31 cellular contexts compared by ENCODE assay signal in genomic region chr20:34607066-34607465, GRCh38.
"Had no signal": no experiment of that assay in that cellular context is flagged by ENCODE, and none has a peak within 500 bp of the region (broad histone marks: within the 10 kb centered on the region; RNA-seq: fewer than 3 reads in every experiment).

No MANE protein-coding gene starts in this region.

- H3K79me2 ChIP-seq: parathyroid adenoma had no signal

- H3K9me3 Mint-ChIP-seq: natural killer cell; nephron; stimulated activated naive CD8-positive, alpha-beta T cell treated with anti-CD3 and anti-CD28 coated beads, Interleukin-15, amount 100 ng/mL, for 72 hours; type B pancreatic cell had no signal

- H3K9ac ChIP-seq: parathyroid adenoma had no signal

- H3K36me3 Mint-ChIP-seq: natural killer cell had no signal

- H3K4me3 Mint-ChIP-seq: naive thymus-derived CD4-positive, alpha-beta T cell; natural killer cell; nephron; stimulated activated memory B cell treated with anti-CD40 and anti-IgM and Interleukin-4, amounts not matched to agents 10 μg/mL and 1 μg/mL and 100 μg/mL, for 72 hours; stimulated activated naive CD8-positive, alpha-beta T cell treated with anti-CD3 and anti-CD28 coated beads, Interleukin-15, amount 100 ng/mL, for 72 hours; type B pancreatic cell had no signal

- H3K9me3 ChIP-seq: neutrophil, ovary, psoas muscle, suprapubic skin, testis, tibial artery, transverse colon, upper lobe of right lung, uterus had no signal

- H3K4me1 Mint-ChIP-seq: natural killer cell; stimulated activated naive CD8-positive, alpha-beta T cell treated with anti-CD3 and anti-CD28 coated beads, Interleukin-15, amount 100 ng/mL, for 72 hours had no signal

- H2AFZ ChIP-seq: parathyroid adenoma had no signal

- H3K27ac Mint-ChIP-seq: naive thymus-derived CD4-positive, alpha-beta T cell; natural killer cell; progenitor cell of endocrine pancreas; stimulated activated memory B cell treated with anti-CD40 and anti-IgM and Interleukin-4, amounts not matched to agents 10 μg/mL and 1 μg/mL and 100 μg/mL, for 72 hours; stimulated activated naive CD8-positive, alpha-beta T cell treated with anti-CD3 and anti-CD28 coated beads, Interleukin-15, amount 100 ng/mL, for 72 hours; type B pancreatic cell had no signal

- H3K4me1 ChIP-seq: parathyroid adenoma, psoas muscle, suprapubic skin, upper lobe of right lung, uterus had no signal

- H3K4me3 ChIP-seq: ovary, psoas muscle, skin epidermis, smooth muscle cell, spleen, suprapubic skin, testis, tibial artery, transverse colon, upper lobe of right lung, uterus had no signal

- H3K4me2 ChIP-seq: smooth muscle cell had no signal

- H3K27ac ChIP-seq: ovary, parathyroid adenoma, psoas muscle, skin epidermis, spleen, suprapubic skin, testis, tibial artery, transverse colon, upper lobe of right lung, uterus had no signal

- DNase-seq: naive thymus-derived CD4-positive, alpha-beta T cell; natural killer cell; nucleus accumbens; ovary; psoas muscle; right cardiac atrium; spleen; stimulated activated CD4-positive, alpha-beta T cell treated with anti-CD3 and anti-CD28 coated beads, Interleukin-12 subunit alpha, Interleukin-12 subunit beta, amount 100 ng/mL, for 4 hours; stimulated activated CD4-positive, alpha-beta T cell treated with anti-CD3 and anti-CD28 coated beads, Interleukin-1b, Interleukin-23, amount 100 ng/mL, for 48 hours; stimulated activated CD4-positive, alpha-beta T cell treated with anti-CD3 and anti-CD28 coated beads, Interleukin-4, amount 100 ng/mL, for 1 hour; stimulated activated CD4-positive, alpha-beta T cell treated with anti-CD3 and anti-CD28 coated beads, Interleukin-4, amount 100 ng/mL, for 4 hours; stimulated activated CD8-positive, alpha-beta memory T cell treated with anti-CD3 and anti-CD28 coated beads, Interleukin-4, amount 100 ng/mL, for 48 hours; stimulated activated naive CD4-positive, alpha-beta T cell; stimulated activated naive CD8-positive, alpha-beta T cell treated with anti-CD3 and anti-CD28 coated beads, Interleukin-15, amount 100 ng/mL, for 72 hours; stimulated activated naive CD8-positive, alpha-beta T cell treated with anti-CD3 and anti-CD28 coated beads, Interleukin-15, Interleukin-2, amounts not matched to agents 100 U/mL and 50 U/mL, for 24 hours; substantia nigra; testis; tibial artery; transverse colon; upper lobe of right lung; uterus had no signal

- H3K27me3 Mint-ChIP-seq: naive thymus-derived CD4-positive, alpha-beta T cell; progenitor cell of endocrine pancreas; stimulated activated memory B cell treated with anti-CD40 and anti-IgM and Interleukin-4, amounts not matched to agents 10 μg/mL and 1 μg/mL and 100 μg/mL, for 72 hours; stimulated activated naive CD8-positive, alpha-beta T cell treated with anti-CD3 and anti-CD28 coated beads, Interleukin-15, amount 100 ng/mL, for 72 hours; type B pancreatic cell had no signal

- H3K27me3 ChIP-seq: neutrophil, ovary, spleen, suprapubic skin, testis, tibial artery, transverse colon, upper lobe of right lung, uterus had no signal

- ATAC-seq: naive thymus-derived CD4-positive, alpha-beta T cell; natural killer cell; psoas muscle; right cardiac atrium; sciatic nerve; stimulated activated memory B cell treated with anti-CD40 and anti-IgM and Interleukin-4, amounts not matched to agents 10 μg/mL and 1 μg/mL and 100 μg/mL, for 72 hours; stimulated activated naive CD8-positive, alpha-beta T cell treated with anti-CD3 and anti-CD28 coated beads, Interleukin-15, amount 100 ng/mL, for 72 hours; stimulated activated naive CD8-positive, alpha-beta T cell treated with anti-CD3 and anti-CD28 coated beads, Interleukin-15, Interleukin-2, amounts not matched to agents 100 U/mL and 50 U/mL, for 24 hours; upper lobe of right lung had no signal
